In the genomic region with DNA sequence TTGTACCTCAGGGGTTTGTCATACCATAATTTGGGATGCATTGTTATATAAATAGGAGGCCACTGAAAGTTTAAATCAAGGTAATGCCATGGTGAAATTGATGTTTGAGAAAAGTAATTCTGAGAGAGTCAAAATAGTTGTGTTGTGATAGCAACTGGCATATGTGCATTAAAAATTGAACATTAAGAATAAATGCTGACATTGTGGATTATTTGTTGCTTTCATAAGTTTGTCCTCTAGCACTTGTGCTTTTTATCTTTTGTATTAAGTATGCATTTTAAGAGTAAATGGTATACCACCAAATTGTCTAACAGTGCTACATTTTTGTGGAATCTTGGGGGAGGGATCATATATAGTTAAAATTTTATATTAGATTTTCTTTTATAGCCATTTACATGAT, we compare ENCODE assay signal across 25 cellular contexts.
DNase-seq lines count a peak whose midpoint lies in the region; ATAC-seq, FAIRE-seq and TF ChIP-seq lines count a peak whose summit lies in the region.
"Had no signal": no experiment of that assay in that cellular context is flagged by ENCODE, and none has a peak within 500 bp of the region (broad histone marks: within the 10 kb centered on the region; RNA-seq: fewer than 3 reads in every experiment).

No MANE protein-coding gene starts in this region.

- H3K79me2 ChIP-seq in HepG2 (ENCODE audit: insufficient read depth, low read length), result no peaks in the 10 kb centered on the region
- H3K79me2 ChIP-seq in K562 (ENCODE audit: control insufficient read depth, insufficient read depth, low read length), result no peaks in the 10 kb centered on the region

- H4K20me1 ChIP-seq in HepG2 (ENCODE audit: insufficient read depth, low read length) (no peaks in the 10 kb centered on the region), K562 (replicated peaks; ENCODE audit: control insufficient read depth, insufficient read depth, low read length) (no peaks in the 10 kb centered on the region)
- H4K20me1 ChIP-seq: BLaER1 had no signal

- H3K4me1 ChIP-seq in HepG2 (ENCODE audit: insufficient read depth, low read length) (peaks cover 43% of the 10 kb centered on the region), right lobe of liver (peaks cover 0 to 14% (median 5%) of the 10 kb centered on the region in 4 donors), K562 (replicated peaks in 1 of 2; ENCODE audit: control insufficient read depth in 2 of 2, insufficient read depth in 2 of 2, low read length in 2 of 2) (no peaks in the 10 kb centered on the region)
- H3K4me1 ChIP-seq: BE2C, BLaER1 had no signal

- H3K27ac ChIP-seq in HepG2 (ENCODE audit: extremely low read length, insufficient read depth, low read length) (no peak overlapping the region), right lobe of liver (no peak overlapping the region), SK-N-MC (peak overlapping the region; percentile 4; the same call in 1 of the 2 replicates), K562 (ENCODE audit: extremely low read depth, low read depth, low read length) (no peak overlapping the region)
- H3K27ac ChIP-seq: 22Rv1, BLaER1 had no signal

- H3K27me3 Mint-ChIP-seq in glutamatergic neuron (ENCODE audit: unreplicated experiment), result no peaks in the 10 kb centered on the region
- H3K27me3 Mint-ChIP-seq: CD4-positive, alpha-beta memory T cell; CD4-positive, CD25-positive, alpha-beta regulatory T cell; CD8-positive, alpha-beta memory T cell had no signal

- H3K9me1 ChIP-seq in K562 (ENCODE audit: control insufficient read depth, insufficient read depth, low read length), result no peaks in the 10 kb centered on the region

- intact Hi-C loops in HepG2 (cut with micrococcal nuclease; ENCODE audit: unreplicated experiment) (no loop called here), right lobe of liver (cut with DNase I) (no loop called here), K562 (cut with micrococcal nuclease) (no loop called here)

- no peaks in the 10 kb centered on the region for H3K36me3 Mint-ChIP-seq in glutamatergic neuron (ENCODE audit: unreplicated experiment)
- H3K36me3 Mint-ChIP-seq: CD14-positive monocyte had no signal

- no peaks in the 10 kb centered on the region for H3K27me3 ChIP-seq in HepG2 (ENCODE audit: control insufficient read depth in 1 of 2, insufficient read depth in 2 of 2, low read length in 2 of 2)
- no peaks in the 10 kb centered on the region for H3K27me3 ChIP-seq in right lobe of liver
- H3K27me3 ChIP-seq in K562 (ENCODE audit: control insufficient read depth in 2 of 2, insufficient read depth in 2 of 2, low read length in 2 of 2), result no peaks in the 10 kb centered on the region
- H3K27me3 ChIP-seq: BE2C, BLaER1 had no signal

- H3K27ac Mint-ChIP-seq in glutamatergic neuron (ENCODE audit: unreplicated experiment), result no peak overlapping the region
- H3K27ac Mint-ChIP-seq: CD14-positive monocyte; CD4-positive, alpha-beta memory T cell; CD4-positive, CD25-positive, alpha-beta regulatory T cell; CD8-positive, alpha-beta memory T cell had no signal

- no peaks in the 10 kb centered on the region for H3K4me1 Mint-ChIP-seq in glutamatergic neuron (ENCODE audit: low read depth, unreplicated experiment)
- H3K4me1 Mint-ChIP-seq: CD14-positive monocyte had no signal

- POLR2A ChIA-PET in HepG2 (lab: Yijun Ruan, JAX) (no interaction called here), K562 (lab: Yijun Ruan, JAX) (no interaction called here)

- in situ Hi-C loops in HepG2 (cut with HindIII; ENCODE audit: extremely low pct_ligation_motif_present, low pct_unique_long_range_greater_than_20kb) (no loop called here), K562 (cut with MboI) (no loop called here)

- no peak overlapping the region for H3K4me2 ChIP-seq in HepG2 (ENCODE audit: low read depth, low read length)
- no peak overlapping the region for H3K4me2 ChIP-seq in K562 (ENCODE audit: insufficient read depth, low read length)
- H3K4me2 ChIP-seq: BLaER1 had no signal

- no peak for TF ChIP-seq RAD21 in HepG2 (CRISPR knock-in tag; IDR thresholded peaks at IDR 0.05)
- TF ChIP-seq RAD21 in K562 (CRISPR knock-in tag; conservative IDR thresholded peaks at IDR 0.05 in 1 of 2, IDR thresholded peaks at IDR 0.05 in 1 of 2), result no peak

- BruUV-seq in HepG2 (replicated peaks; lab: Mats Ljungman, UMichigan) (no TSS peak), K562 (replicated peaks; lab: Mats Ljungman, UMichigan) (no TSS peak)

- H3K9ac ChIP-seq in HepG2 (ENCODE audit: insufficient read depth, low read depth, low read length) (no peak overlapping the region), SK-N-MC (ENCODE audit: insufficient read length) (no peak overlapping the region), K562 (ENCODE audit: insufficient read depth in 1 of 2, low read depth in 2 of 2, low read length in 2 of 2) (no peak overlapping the region)
- H3K9ac ChIP-seq: BLaER1 had no signal

- H3K4me3 Mint-ChIP-seq in glutamatergic neuron (ENCODE audit: unreplicated experiment), result no peak overlapping the region
- H3K4me3 Mint-ChIP-seq: CD14-positive monocyte; CD4-positive, alpha-beta memory T cell; CD4-positive, CD25-positive, alpha-beta regulatory T cell; CD8-positive, alpha-beta memory T cell had no signal

- TF ChIP-seq EP300 in HepG2 (IDR thresholded peaks at IDR 0.05; ENCODE audit: low read depth in 2 of 2, low read length in 2 of 2) (no peak), HepG2 (CRISPR knock-in tag; IDR thresholded peaks at IDR 0.05; ENCODE audit: borderline replicate concordance) (no peak), K562 (IDR thresholded peaks at IDR 0.05; ENCODE audit: low read length) (no peak)

- CTCF ChIA-PET in HepG2 (lab: Yijun Ruan, JAX; ENCODE audit: low intra/inter-chr PET ratio, low total read pairs), result no interaction called here
- CTCF ChIA-PET in K562 (lab: Yijun Ruan, JAX; ENCODE audit: low intra/inter-chr PET ratio), result interaction anchor here (0.7 kb wide), 1 partner anchor 461 kb away, joined by 3 read pairs; no protein-coding TSS in a partner anchor

- H2AFZ ChIP-seq in HepG2 (ENCODE audit: low read length) (no peak overlapping the region), K562 (ENCODE audit: low read depth, low read length) (no peak overlapping the region)

- DNase-seq in HepG2 (ENCODE audit: low spot score), result no peak
- DNase-seq in right lobe of liver, result no peak
- no peak for DNase-seq in SK-N-MC (ENCODE audit: low read depth, low spot score)
- DNase-seq in K562 (ENCODE audit: extremely low read depth in 1 of 4, low spot score in 3 of 4), result no peak
- DNase-seq in glutamatergic neuron, result no peak
- DNase-seq in SK-N-DZ (ENCODE audit: low spot score), result no peak
- DNase-seq: ACHN; BE2C; CD4-positive, alpha-beta memory T cell; CD4-positive, CD25-positive, alpha-beta regulatory T cell; CD8-positive, alpha-beta memory T cell; COR-L47; DMS 273 treated with DMSO at 0.1 percent for 48 hours; DMS153; DMS53; DMS79; DND-41; EL; GDM1 had no signal

- H3K36me3 ChIP-seq in HepG2 (replicated peaks in 1 of 2; ENCODE audit: control insufficient read depth in 1 of 2, insufficient read depth in 2 of 2, low read length in 2 of 2) (no peaks in the 10 kb centered on the region), right lobe of liver (no peaks in the 10 kb centered on the region), SK-N-MC (ENCODE audit: insufficient read depth, low read length) (no peaks in the 10 kb centered on the region), K562 (ENCODE audit: control insufficient read depth, insufficient read depth, low read length) (no peaks in the 10 kb centered on the region)
- H3K36me3 ChIP-seq: BE2C, BLaER1 had no signal

- no peak for TF ChIP-seq CTCF in HepG2 (CRISPR knock-in tag; IDR thresholded peaks at IDR 0.05)
- TF ChIP-seq CTCF in right lobe of liver (IDR thresholded peaks at IDR 0.05), result no peak
- no peak for TF ChIP-seq CTCF in K562 (IDR thresholded peaks at IDR 0.05 in 2 of 3, conservative IDR thresholded peaks at IDR 0.05 in 1 of 3; ENCODE audit: insufficient read depth in 2 of 3, low read depth in 1 of 3, low read length in 3 of 3)
- TF ChIP-seq CTCF in glutamatergic neuron (IDR thresholded peaks at IDR 0.05; ENCODE audit: partially characterized antibody, unreplicated experiment), result no peak

- TF ChIP-seq POLR2A in HepG2 (IDR thresholded peaks at IDR 0.05; ENCODE audit: insufficient read depth in 1 of 2, low read depth in 2 of 2, low read length in 2 of 2) (no peak), right lobe of liver (IDR thresholded peaks at IDR 0.05) (no peak), K562 (conservative IDR thresholded peaks at IDR 0.05) (no peak)

- H3K9me3 Mint-ChIP-seq in glutamatergic neuron (ENCODE audit: unreplicated experiment), result no peaks in the 10 kb centered on the region
- H3K9me3 Mint-ChIP-seq: CD4-positive, CD25-positive, alpha-beta regulatory T cell; CD8-positive, alpha-beta memory T cell had no signal

- FAIRE-seq in HepG2 (lab: Jason Lieb, UNC) (no peak), K562 (lab: Jason Lieb, UNC) (no peak)
- FAIRE-seq: GM12878, GM12892, GM18507 had no signal

- no peak for ATAC-seq in HepG2
- no peak for ATAC-seq in right lobe of liver
- ATAC-seq in K562, result no peak
- ATAC-seq: GM12878 had no signal

- H3K4me3 ChIP-seq in HepG2 (replicated peaks in 1 of 3; ENCODE audit: insufficient read depth in 1 of 3, low read depth in 2 of 3, low read length in 3 of 3) (no peak overlapping the region), right lobe of liver (no peak overlapping the region), SK-N-MC (no peak overlapping the region), K562 (no peak overlapping the region)
- H3K4me3 ChIP-seq: BLaER1, GM12878 had no signal

- H3K9me3 ChIP-seq in HepG2 (ENCODE audit: low read length), result no peaks in the 10 kb centered on the region
- H3K9me3 ChIP-seq in right lobe of liver, result no peaks in the 10 kb centered on the region
- H3K9me3 ChIP-seq in SK-N-MC (ENCODE audit: low read depth, low read length), result no peaks in the 10 kb centered on the region
- no peaks in the 10 kb centered on the region for H3K9me3 ChIP-seq in K562 (replicated peaks; ENCODE audit: control insufficient read depth, insufficient read depth, low read depth, low read length)
- H3K9me3 ChIP-seq: BE2C had no signal

TF ChIP-seq in HepG2, 621 proteins besides CTCF, POLR2A, EP300 and RAD21:
- TF ChIP-seq ZNF337 (CRISPR knock-in tag; IDR thresholded peaks at IDR 0.05; ENCODE audit: borderline replicate concordance, low read depth) (no peak), JDP2 (CRISPR knock-in tag; IDR thresholded peaks at IDR 0.05; ENCODE audit: borderline replicate concordance) (no peak), MAFF (IDR thresholded peaks at IDR 0.05; ENCODE audit: low read depth, low read length) (peak; percentile 79; the same call in 1 of the 2 replicates), MAFK (conservative IDR thresholded peaks at IDR 0.05 in 1 of 2, IDR thresholded peaks at IDR 0.05 in 1 of 2; ENCODE audit: low read length in 2 of 2) (peak; percentile 74 to 87)

TF ChIP-seq in K562, 482 proteins besides CTCF, POLR2A, EP300 and RAD21:
- peak; percentile 70 for TF ChIP-seq MAFF (IDR thresholded peaks at IDR 0.05; ENCODE audit: low read length)
- peak; percentile 58; the same call in 1 of the 2 replicates for TF ChIP-seq MAFK (IDR thresholded peaks at IDR 0.05; ENCODE audit: low read length)
- peak; percentile 85 for TF ChIP-seq ZNF316 (IDR thresholded peaks at IDR 0.05)
- peak; percentile 67; the same call in 1 of the 2 replicates for TF ChIP-seq C11orf30 (IDR thresholded peaks at IDR 0.05; ENCODE audit: low read depth)
- TF ChIP-seq STAG1 (CRISPR knock-in tag; IDR thresholded peaks at IDR 0.05; ENCODE audit: borderline replicate concordance), result no peak
- TF ChIP-seq BRD4 (IDR thresholded peaks at IDR 0.05), result no peak
- peak; percentile 46; the same call in 1 of the 2 replicates for TF ChIP-seq MAFG (tag; conservative IDR thresholded peaks at IDR 0.05)
TF ChIP-seq in K562: peak in this region for 5.
